29 cellular contexts compared by ENCODE assay signal in the genomic region with DNA sequence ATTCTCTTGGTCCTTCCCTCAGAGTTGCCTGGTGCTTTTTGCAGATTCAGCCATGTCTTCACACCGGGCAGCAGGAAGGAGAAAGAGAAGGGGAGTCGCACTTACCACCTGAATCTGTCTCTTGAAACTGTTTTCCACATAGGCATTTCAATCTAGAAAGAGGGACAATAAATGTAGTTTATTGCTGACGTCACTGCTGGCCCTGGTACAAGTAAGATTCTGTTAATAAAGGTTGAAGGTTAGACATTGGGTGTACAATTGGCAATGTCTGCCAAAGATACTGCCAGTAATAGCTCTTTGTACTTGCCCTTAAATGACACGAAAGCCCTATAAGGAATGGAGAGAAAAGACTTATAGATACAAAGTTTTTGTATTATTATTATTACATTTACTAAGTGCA.
"Had no signal": no experiment of that assay in that cellular context is flagged by ENCODE, and none has a peak within 500 bp of the region (broad histone marks: within the 10 kb centered on the region; RNA-seq: fewer than 3 reads in every experiment).

No MANE protein-coding gene starts in this region.

- H3K4me1 ChIP-seq: colonic mucosa, foreskin keratinocyte, gastroesophageal sphincter, heart left ventricle, heart right ventricle had no signal

- H3K27me3 Mint-ChIP-seq: dendritic cell treated with granulocyte-macrophage colony-stimulating factor and Interleukin-4, amounts not matched to agents 40 ng/mL and 50 ng/mL, for 4 days had no signal

- H3K4me3 Mint-ChIP-seq: dendritic cell treated with granulocyte-macrophage colony-stimulating factor and Interleukin-4, amounts not matched to agents 40 ng/mL and 50 ng/mL, for 4 days; effector memory CD8-positive, alpha-beta T cell; endodermal cell had no signal

- H3K4me3 ChIP-seq: colonic mucosa, coronary artery, dorsolateral prefrontal cortex, esophagus muscularis mucosa, esophagus squamous epithelium, gastrocnemius medialis, gastroesophageal sphincter, heart left ventricle, heart right ventricle had no signal

- H3K27ac Mint-ChIP-seq: dendritic cell treated with granulocyte-macrophage colony-stimulating factor and Interleukin-4, amounts not matched to agents 40 ng/mL and 50 ng/mL, for 4 days; effector memory CD8-positive, alpha-beta T cell; endodermal cell had no signal

- H3K27me3 ChIP-seq: colonic mucosa, dorsolateral prefrontal cortex, esophagus muscularis mucosa, esophagus squamous epithelium, gastrocnemius medialis, gastroesophageal sphincter had no signal

- FAIRE-seq: colon, endometrium, endothelial cell of umbilical vein, frontal cortex had no signal

- DNase-seq: colonic mucosa; cortex of kidney; dermis blood vessel endothelial cell; dorsolateral prefrontal cortex; effector CD4-positive, alpha-beta T cell; effector CD8-positive, alpha-beta T cell; effector memory CD4-positive, alpha-beta T cell; effector memory CD8-positive, alpha-beta T cell; endodermal cell; erythroblast; esophagus squamous epithelium; foreskin fibroblast; foreskin keratinocyte; foreskin melanocyte; gastrocnemius medialis; glutamatergic neuron; head of caudate nucleus; heart left ventricle; heart right ventricle had no signal

- H3K27ac ChIP-seq: colonic mucosa, coronary artery, dorsolateral prefrontal cortex, epithelial cell of prostate, esophagus muscularis mucosa, esophagus squamous epithelium, foreskin keratinocyte, gastrocnemius medialis, gastroesophageal sphincter, heart left ventricle, heart right ventricle had no signal

- H3K9me3 Mint-ChIP-seq: dendritic cell treated with granulocyte-macrophage colony-stimulating factor and Interleukin-4, amounts not matched to agents 40 ng/mL and 50 ng/mL, for 4 days; effector memory CD8-positive, alpha-beta T cell; endodermal cell had no signal

- ATAC-seq: effector memory CD8-positive, alpha-beta T cell; esophagus mucosa; foreskin keratinocyte; gastrocnemius medialis; gastroesophageal sphincter; heart left ventricle; heart right ventricle had no signal

- H3K36me3 ChIP-seq: colonic mucosa, esophagus muscularis mucosa, esophagus squamous epithelium, gastrocnemius medialis, gastroesophageal sphincter, heart left ventricle, heart right ventricle had no signal

- H3K4me1 Mint-ChIP-seq: endodermal cell had no signal

- H3K9me3 ChIP-seq: colonic mucosa, esophagus muscularis mucosa, esophagus squamous epithelium, gastrocnemius medialis, gastroesophageal sphincter, heart left ventricle, heart right ventricle had no signal
